1 cellular context compared by ENCODE assay signal in the genomic region with DNA sequence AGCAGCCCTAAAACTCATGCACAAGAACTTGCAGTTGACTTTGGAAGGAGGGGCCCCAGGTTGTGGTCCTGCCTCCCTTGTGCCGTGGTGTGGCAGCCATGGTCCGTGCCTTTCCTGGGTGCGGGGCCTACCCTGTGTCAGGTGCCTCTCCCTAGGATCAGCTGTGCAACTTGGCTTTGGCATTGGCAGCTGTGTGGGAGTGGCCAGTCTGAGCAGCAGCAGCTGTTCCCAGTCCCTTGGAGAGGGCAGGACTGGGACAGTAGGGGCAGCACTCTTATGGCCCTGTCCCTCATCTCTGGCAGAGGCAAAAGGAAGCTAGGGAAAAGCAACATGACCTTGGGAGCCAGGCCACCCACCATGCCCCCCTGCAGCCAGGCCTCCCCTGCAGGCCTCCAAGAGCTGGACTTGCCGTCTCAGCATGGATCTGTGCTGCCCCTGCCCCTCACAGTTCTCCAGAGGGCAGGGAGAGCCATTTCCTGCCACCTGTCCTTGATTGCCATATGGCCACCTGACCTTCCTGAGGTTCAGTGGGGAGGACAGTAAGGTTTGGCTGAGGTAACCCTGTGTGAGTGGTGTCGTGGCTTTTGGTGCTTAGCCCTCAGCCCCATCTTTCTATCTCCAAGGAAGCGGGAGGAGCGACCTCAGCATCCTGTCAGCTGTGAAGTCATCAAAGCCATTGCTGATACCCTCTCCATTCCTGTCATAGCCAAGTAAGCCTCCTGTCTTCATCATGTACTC.
TF ChIP-seq lines count a peak whose summit lies in the region.

No MANE protein-coding gene starts in this region.

TF ChIP-seq in K562, 482 proteins besides CTCF, POLR2A, EP300 and RAD21:
- TF ChIP-seq BCL6 (CRISPR knock-in tag; IDR thresholded peaks at IDR 0.05): no peak
- 0 out of 2 replicates have a peak, but pooled peaks have one; percentile 24 for TF ChIP-seq POLR2G (IDR thresholded peaks at IDR 0.05; ENCODE audit: low read depth, low read length)
- TF ChIP-seq POLR2AphosphoS2 (IDR thresholded peaks at IDR 0.05; ENCODE audit: low read length): no peak
